Comparison of ENCODE assay signal across 1 cellular context in the genomic region with DNA sequence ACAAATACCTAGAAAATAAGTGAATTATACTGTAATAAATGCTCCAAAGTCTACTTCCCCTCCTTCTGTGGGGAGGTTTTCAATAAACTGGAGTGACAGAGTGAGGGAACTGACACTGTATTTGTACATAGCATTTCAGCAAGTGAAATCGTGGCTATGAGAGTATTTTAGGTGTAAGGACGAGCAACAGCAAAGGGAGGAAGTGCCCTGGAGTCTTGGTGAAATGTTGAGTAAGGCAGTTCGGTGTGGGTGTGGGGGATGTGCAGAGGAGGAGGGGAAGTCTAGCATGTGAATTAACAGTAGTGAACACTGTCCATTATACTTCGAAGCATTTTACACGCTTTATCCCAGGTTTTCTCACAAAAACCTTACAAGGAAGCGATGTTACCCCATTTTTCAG.
TF ChIP-seq lines count a peak whose summit lies in the region.

No MANE protein-coding gene starts in this region.

TF ChIP-seq in IMR-90, 13 proteins besides CTCF, POLR2A, EP300 and RAD21:
- TF ChIP-seq SMC3 (IDR thresholded peaks at IDR 0.05; ENCODE audit: low read depth, low read length) (no peak), BHLHE40 (IDR thresholded peaks at IDR 0.05; ENCODE audit: low read depth, low read length) (no peak), NFE2L2 (IDR thresholded peaks at IDR 0.05; ENCODE audit: low read depth, low read length) (no peak), FOS (IDR thresholded peaks at IDR 0.05; ENCODE audit: low read depth, low read length) (no peak), MXI1 (IDR thresholded peaks at IDR 0.05; ENCODE audit: borderline replicate concordance, low read depth, low read length) (no peak), MAZ (IDR thresholded peaks at IDR 0.05; ENCODE audit: borderline replicate concordance, low read depth, low read length) (no peak), CEBPB (IDR thresholded peaks at IDR 0.05; ENCODE audit: low read depth, low read length) (no peak), USF2 (IDR thresholded peaks at IDR 0.05; ENCODE audit: low read depth, low read length) (no peak), RCOR1 (IDR thresholded peaks at IDR 0.05; ENCODE audit: insufficient replicate concordance, low read length) (no peak), RFX5 (IDR thresholded peaks at IDR 0.05; ENCODE audit: low read depth, low read length) (no peak), ELK1 (IDR thresholded peaks at IDR 0.05; ENCODE audit: borderline replicate concordance, low read depth, low read length) (no peak), MAFK (IDR thresholded peaks at IDR 0.05; ENCODE audit: low read depth, low read length) (no peak), CHD1 (IDR thresholded peaks at IDR 0.05; ENCODE audit: low read depth, low read length) (no peak)
